1 cellular context compared by ENCODE assay signal in genomic region chr16:67176662-67177061, GRCh38.
TF ChIP-seq lines count a peak whose summit lies in the region.

No MANE protein-coding gene starts in this region.

TF ChIP-seq in K562, 482 proteins besides CTCF, POLR2A, EP300 and RAD21:
- TF ChIP-seq POLR2G (IDR thresholded peaks at IDR 0.05; ENCODE audit: low read depth, low read length) (peak; percentile 40; the same call in 1 of the 2 replicates), DIDO1 (tag; IDR thresholded peaks at IDR 0.05; ENCODE audit: low read depth) (no peak)
